Comparison of ENCODE assay signal across 17 cellular contexts in the genomic region with DNA sequence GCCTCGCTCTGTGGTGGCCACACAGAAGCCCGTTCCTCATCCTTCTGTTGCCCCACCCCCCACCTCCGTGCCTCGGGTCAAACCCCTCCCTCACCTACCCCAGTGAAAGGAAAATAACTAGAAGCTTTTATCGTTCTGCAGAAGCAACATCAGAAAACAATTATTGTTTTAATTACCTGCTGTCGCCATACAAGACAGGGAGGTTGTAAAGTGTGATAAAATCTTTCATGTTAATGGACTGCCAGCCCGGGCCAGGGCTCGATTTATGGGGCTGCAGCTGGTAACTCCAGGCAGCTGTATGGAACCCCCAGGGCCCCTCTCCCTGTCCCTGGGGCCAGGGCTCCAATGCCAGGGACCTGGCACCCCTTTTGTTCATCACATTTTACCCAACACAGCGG. TPM values are rescaled to one million over a fixed set of nuclear protein-coding genes. Genes with fewer than 3 reads are reported as not detected.
DNase-seq lines count a peak whose midpoint lies in the region; ATAC-seq and TF ChIP-seq lines count a peak whose summit lies in the region.
"Had no signal": no experiment of that assay in that cellular context is flagged by ENCODE, and none has a peak within 500 bp of the region (broad histone marks: within the 10 kb centered on the region; RNA-seq: fewer than 3 reads in every experiment).

No MANE protein-coding gene starts in this region.

- no peaks in the 10 kb centered on the region for H3K79me2 ChIP-seq in SK-N-SH (ENCODE audit: insufficient read depth)
- no peaks in the 10 kb centered on the region for H3K79me2 ChIP-seq in Karpas-422 (ENCODE audit: low read length)

- H3K27me3 ChIP-seq in SK-N-SH (ENCODE audit: insufficient read depth), result peaks cover 4% of the 10 kb centered on the region; the same call in 1 of the 2 replicates
- no peaks in the 10 kb centered on the region for H3K27me3 ChIP-seq in Karpas-422 (ENCODE audit: low read length)

- H3K4me2 ChIP-seq in SK-N-SH (no peak overlapping the region), Karpas-422 (ENCODE audit: low read depth, low read length, poor library complexity, severe bottlenecking) (no peak overlapping the region)
- H3K4me2 ChIP-seq: BLaER1, GM23338 had no signal

- ATAC-seq in mucosa of descending colon (no peak), left lobe of liver (no peak)
- ATAC-seq: GM12878, GM23338 had no signal

- H3F3A ChIP-seq in SK-N-SH (replicated peaks; ENCODE audit: insufficient read depth), result no peaks in the 10 kb centered on the region

- no peaks in the 10 kb centered on the region for H3K9me3 ChIP-seq in SK-N-SH
- no peaks in the 10 kb centered on the region for H3K9me3 ChIP-seq in mucosa of descending colon
- H3K9me3 ChIP-seq in Karpas-422 (ENCODE audit: low read length), result no peaks in the 10 kb centered on the region
- H3K9me3 ChIP-seq: BLaER1, Caco-2 had no signal

- no peak overlapping the region for H3K4me3 ChIP-seq in SK-N-SH (ENCODE audit: low read depth in 2 of 2, low read length in 1 of 2)
- H3K4me3 ChIP-seq in mucosa of descending colon, result no peak overlapping the region
- H3K4me3 ChIP-seq in Karpas-422 (ENCODE audit: low read length), result no peak overlapping the region
- H3K4me3 ChIP-seq: BLaER1, GM12878, GM23338 had no signal

- CTCF ChIA-PET in SK-N-SH (lab: Yijun Ruan, JAX), result interaction anchor here (1.0 to 1.6 kb wide), 6 partner anchors 11 to 174 kb away, joined by 3 to 4 read pairs (median 3); no protein-coding TSS in a partner anchor

- TF ChIP-seq EP300 in SK-N-SH (IDR thresholded peaks at IDR 0.05; ENCODE audit: borderline replicate concordance in 1 of 2, low read depth in 1 of 2, low read length in 1 of 2), result peak in 1 of 2 experiments; percentile 95; a peak in 2 of 4 replicates

- peaks cover 0 to 35% of the 10 kb centered on the region in 2 experiments; a peak in 2 of 4 replicates for H3K4me1 ChIP-seq in SK-N-SH (ENCODE audit: control insufficient read depth in 1 of 2, insufficient read depth in 2 of 2, low read depth in 1 of 2, low read length in 1 of 2)
- no peaks in the 10 kb centered on the region for H3K4me1 ChIP-seq in mucosa of descending colon (ENCODE audit: low read depth)
- no peaks in the 10 kb centered on the region for H3K4me1 ChIP-seq in Karpas-422 (ENCODE audit: low read length)
- H3K4me1 ChIP-seq: BLaER1, Caco-2 had no signal

- H3K27ac ChIP-seq in SK-N-SH (ENCODE audit: low read depth in 2 of 2, low read length in 1 of 2), result peak overlapping the region in 1 of 2 experiments; percentile 48; a peak in 2 of 4 replicates
- H3K27ac ChIP-seq in Karpas-422 (ENCODE audit: low read length), result no peak overlapping the region
- H3K27ac ChIP-seq: 22Rv1, BLaER1 had no signal

- H3K36me3 ChIP-seq in SK-N-SH (replicated peaks in 1 of 2; ENCODE audit: control insufficient read depth in 1 of 2, insufficient read depth in 2 of 2, low read length in 1 of 2), result no peaks in the 10 kb centered on the region
- no peaks in the 10 kb centered on the region for H3K36me3 ChIP-seq in mucosa of descending colon (ENCODE audit: low read depth)
- H3K36me3 ChIP-seq in Karpas-422 (ENCODE audit: insufficient read depth, low read length), result no peaks in the 10 kb centered on the region
- H3K36me3 ChIP-seq: BLaER1 had no signal

- H2AFZ ChIP-seq in SK-N-SH (ENCODE audit: low read depth) (no peak overlapping the region), Karpas-422 (ENCODE audit: low read length) (no peak overlapping the region)
- H2AFZ ChIP-seq: GM23338 had no signal

- 8% methylated on average over 9 of the region's 9 CpGs for WGBS in SK-N-SH (ENCODE audit: low lambda C conversion rate)

- no peak for TF ChIP-seq CTCF in SK-N-SH (IDR thresholded peaks at IDR 0.05)
- no peak for TF ChIP-seq CTCF in mucosa of descending colon (IDR thresholded peaks at IDR 0.05)

- TF ChIP-seq RAD21 in SK-N-SH (IDR thresholded peaks at IDR 0.05; ENCODE audit: low read length), result peak; percentile 9; the same call in 1 of the 2 replicates

- H3K9me2 ChIP-seq in SK-N-SH (no peaks in the 10 kb centered on the region), Karpas-422 (replicated peaks; ENCODE audit: insufficient read depth, low read length) (no peaks in the 10 kb centered on the region)

- intact Hi-C loops in mucosa of descending colon (cut with DNase I, micrococcal nuclease), result no loop called here

- POLR2A ChIA-PET in SK-N-SH (lab: Yijun Ruan, JAX), result interaction anchor here (0.6 to 1.0 kb wide), 2 partner anchors 14 to 20 kb away, joined by 3 read pairs; no protein-coding TSS in a partner anchor

- peak; percentile 44 for DNase-seq in DMS 273 (lab: John Stamatoyannopoulos, UW; ENCODE audit: unreplicated experiment)
- DNase-seq in DMS 273 treated with DMSO at 0.1 percent for 48 hours (lab: John Stamatoyannopoulos, UW), result no peak
- DNase-seq in NCI-H1105 (lab: John Stamatoyannopoulos, UW), result peak; percentile 20
- peak; percentile 93 for DNase-seq in SK-N-SH
- peak; percentile 48 for DNase-seq in left kidney (ENCODE audit: low read depth, low spot score)
- DNase-seq in mucosa of descending colon, result no peak
- no peak for DNase-seq in Karpas-422
- DNase-seq in left lobe of liver (ENCODE audit: low spot score), result no peak
- DNase-seq: Caco-2; CD8-positive, alpha-beta memory T cell; DMS79; H9 had no signal

- H4K20me1 ChIP-seq in SK-N-SH (ENCODE audit: insufficient read depth), result no peaks in the 10 kb centered on the region
- no peaks in the 10 kb centered on the region for H4K20me1 ChIP-seq in Karpas-422 (ENCODE audit: insufficient read depth, low read depth, low read length)

- H3K9ac ChIP-seq in SK-N-SH (no peak overlapping the region), Karpas-422 (ENCODE audit: low read length) (no peak overlapping the region)
- H3K9ac ChIP-seq: BLaER1 had no signal

TF ChIP-seq in SK-N-SH, 30 proteins besides CTCF, POLR2A, EP300 and RAD21 (continues in another document):
- TF ChIP-seq, protein P1, sequence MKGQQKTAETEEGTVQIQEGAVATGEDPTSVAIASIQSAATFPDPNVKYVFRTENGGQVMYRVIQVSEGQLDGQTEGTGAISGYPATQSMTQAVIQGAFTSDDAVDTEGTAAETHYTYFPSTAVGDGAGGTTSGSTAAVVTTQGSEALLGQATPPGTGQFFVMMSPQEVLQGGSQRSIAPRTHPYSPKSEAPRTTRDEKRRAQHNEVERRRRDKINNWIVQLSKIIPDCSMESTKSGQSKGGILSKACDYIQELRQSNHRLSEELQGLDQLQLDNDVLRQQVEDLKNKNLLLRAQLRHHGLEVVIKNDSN (IDR thresholded peaks at IDR 0.05; ENCODE audit: borderline replicate concordance, low read depth), result no peak
- TF ChIP-seq SIN3A (IDR thresholded peaks at IDR 0.05; ENCODE audit: borderline replicate concordance, low read depth, low read length), result no peak
- peak; percentile 79; the same call in 1 of the 2 replicates for TF ChIP-seq MXI1 (IDR thresholded peaks at IDR 0.05; ENCODE audit: low read depth, low read length)
- TF ChIP-seq GABPA (IDR thresholded peaks at IDR 0.05; ENCODE audit: low read depth), result no peak
- TF ChIP-seq NRF1 (IDR thresholded peaks at IDR 0.05; ENCODE audit: low read depth, low read length), result no peak
- TF ChIP-seq RFX5 (IDR thresholded peaks at IDR 0.05; ENCODE audit: low read length), result no peak
- TF ChIP-seq FOSL2 (IDR thresholded peaks at IDR 0.05; ENCODE audit: borderline replicate concordance, low read depth), result no peak
- TF ChIP-seq, protein P2, sequence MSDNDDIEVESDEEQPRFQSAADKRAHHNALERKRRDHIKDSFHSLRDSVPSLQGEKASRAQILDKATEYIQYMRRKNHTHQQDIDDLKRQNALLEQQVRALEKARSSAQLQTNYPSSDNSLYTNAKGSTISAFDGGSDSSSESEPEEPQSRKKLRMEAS (IDR thresholded peaks at IDR 0.05; ENCODE audit: low read depth), result no peak
- TF ChIP-seq, protein P3, sequence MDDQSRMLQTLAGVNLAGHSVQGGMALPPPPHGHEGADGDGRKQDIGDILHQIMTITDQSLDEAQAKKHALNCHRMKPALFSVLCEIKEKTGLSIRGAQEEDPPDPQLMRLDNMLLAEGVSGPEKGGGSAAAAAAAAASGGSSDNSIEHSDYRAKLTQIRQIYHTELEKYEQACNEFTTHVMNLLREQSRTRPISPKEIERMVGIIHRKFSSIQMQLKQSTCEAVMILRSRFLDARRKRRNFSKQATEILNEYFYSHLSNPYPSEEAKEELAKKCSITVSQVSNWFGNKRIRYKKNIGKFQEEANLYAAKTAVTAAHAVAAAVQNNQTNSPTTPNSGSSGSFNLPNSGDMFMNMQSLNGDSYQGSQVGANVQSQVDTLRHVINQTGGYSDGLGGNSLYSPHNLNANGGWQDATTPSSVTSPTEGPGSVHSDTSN (IDR thresholded peaks at IDR 0.05), result no peak
- peak; percentile 28; the same call in 1 of the 2 replicates for TF ChIP-seq TCF12 (IDR thresholded peaks at IDR 0.05)
- no peak for TF ChIP-seq EZH2phosphoT487 (IDR thresholded peaks at IDR 0.05; ENCODE audit: borderline replicate concordance, low read depth)
- no peak for TF ChIP-seq ELF1 (IDR thresholded peaks at IDR 0.05)

RNA-seq across cellular contexts. Expression of a gene that starts 20.7 kb away (rescaled TPM):
- 0.46 and 0.55 TPM in 2 replicates for polyA plus RNA-seq in SK-N-SH (2012; rRNA removed)
- polyA plus RNA-seq in SK-N-SH (2012; cell fraction: cytosol; rRNA removed), result 0.27 and 0.98 TPM in 2 replicates
- 0.74 and 1.4 TPM in 2 replicates for polyA plus RNA-seq in SK-N-SH (2012; cell fraction: nucleus; rRNA removed)
- total RNA-seq in mucosa of descending colon (under 1 TPM in 2 of 3 donors, not detected in 1; 0.07 to 0.16 TPM), left lobe of liver (not detected)
- not detected in 2 replicates for total RNA-seq in Karpas-422 (2014; rRNA removed; shearing (Covaris generic); ENCODE audit: low replicate concordance)
- total RNA-seq: Caco-2; CD8-positive, alpha-beta memory T cell; G401; GM12878 had no signal
- polyA plus RNA-seq: CD8-positive, alpha-beta memory T cell; GM12878 had no signal

Comparison
In these comparisons a context has a peak if more than half of its experiments do, and no peak if none do; other contexts are left out.
1. DNase-seq: peak in DMS 273 (single experiment), NCI-H1105 (single experiment), SK-N-SH (single experiment) and left kidney (single experiment); none in DMS 273 treated with DMSO at 0.1 percent for 48 hours (single experiment), mucosa of descending colon (0 of 3), Karpas-422 (single experiment) and left lobe of liver (single experiment).